ENCODE assay signal across 19 cellular contexts in genomic region chr18:1013951-1014350, GRCh38.
DNase-seq lines count a peak whose midpoint lies in the region; ATAC-seq, FAIRE-seq and TF ChIP-seq lines count a peak whose summit lies in the region.
"Had no signal": no experiment of that assay in that cellular context is flagged by ENCODE, and none has a peak within 500 bp of the region (broad histone marks: within the 10 kb centered on the region; RNA-seq: fewer than 3 reads in every experiment).

No MANE protein-coding gene starts in this region.

- DNase-seq in DMS 273 (lab: John Stamatoyannopoulos, UW; ENCODE audit: unreplicated experiment) (peak; percentile 52), DMS 273 treated with DMSO at 0.1 percent for 48 hours (lab: John Stamatoyannopoulos, UW) (no peak), RPMI7951 (ENCODE audit: low read depth) (peak; percentile 35), kidney tubule cell (ENCODE audit: low spot score) (peak; percentile 12), urothelium cell line (ENCODE audit: low spot score) (peak; percentile 55), pancreas (no peak), NAMALWA (ENCODE audit: low spot score) (no peak)
- DNase-seq in activated CD4-positive, alpha-beta T cell treated with anti-CD3 and anti-CD28 coated beads for 48 hours = no peak
- DNase-seq: COR-L47, HFFc6, Karpas-422, NCI-H2029 treated with DMSO at 0.1 percent for 48 hours, NCI-H2227 treated with DMSO at 0.1 percent for 48 hours, PC-9, SK-N-SH, T-helper 1 cell had no signal

- intact Hi-C loops in pancreas (cut with DNase I) = no loop called here

- FAIRE-seq in urothelium cell line (lab: Jason Lieb, UNC) (peak; percentile 87), pancreas (lab: Jason Lieb, UNC) (no peak)
- FAIRE-seq: GM12878 had no signal

- TF ChIP-seq CTCF in pancreas (IDR thresholded peaks at IDR 0.05) = no peak

- no peaks in the 10 kb centered on the region for H3K27me3 ChIP-seq in pancreas

- H3K27ac ChIP-seq in pancreas = no peak overlapping the region
- H3K27ac ChIP-seq: 22Rv1, C4-2B, PC-9 had no signal

- H3K4me3 ChIP-seq in pancreas = no peak overlapping the region
- H3K4me3 ChIP-seq: GM12878, PC-9 had no signal

- ATAC-seq in pancreas = no peak
- ATAC-seq: GM12878 had no signal

- 71 to 73% methylated on average over 1 of the region's 1 CpG for WGBS in pancreas, 2 donors

- H3K9me3 ChIP-seq in pancreas = no peaks in the 10 kb centered on the region
- H3K9me3 ChIP-seq: SK-N-SH had no signal

- H3K4me1 ChIP-seq in pancreas = no peaks in the 10 kb centered on the region

- no peaks in the 10 kb centered on the region for H3K36me3 ChIP-seq in pancreas

Comparison
In these comparisons a context has a peak if more than half of its experiments do, and no peak if none do; other contexts are left out.
1. DNase-seq: peak in DMS 273 (single experiment), RPMI7951 (single experiment), kidney tubule cell (single experiment) and urothelium cell line (single experiment); none in DMS 273 treated with DMSO at 0.1 percent for 48 hours (single experiment), pancreas (0 of 6), NAMALWA (single experiment) and activated CD4-positive, alpha-beta T cell treated with anti-CD3 and anti-CD28 coated beads for 48 hours (single experiment).